In the genomic region with DNA sequence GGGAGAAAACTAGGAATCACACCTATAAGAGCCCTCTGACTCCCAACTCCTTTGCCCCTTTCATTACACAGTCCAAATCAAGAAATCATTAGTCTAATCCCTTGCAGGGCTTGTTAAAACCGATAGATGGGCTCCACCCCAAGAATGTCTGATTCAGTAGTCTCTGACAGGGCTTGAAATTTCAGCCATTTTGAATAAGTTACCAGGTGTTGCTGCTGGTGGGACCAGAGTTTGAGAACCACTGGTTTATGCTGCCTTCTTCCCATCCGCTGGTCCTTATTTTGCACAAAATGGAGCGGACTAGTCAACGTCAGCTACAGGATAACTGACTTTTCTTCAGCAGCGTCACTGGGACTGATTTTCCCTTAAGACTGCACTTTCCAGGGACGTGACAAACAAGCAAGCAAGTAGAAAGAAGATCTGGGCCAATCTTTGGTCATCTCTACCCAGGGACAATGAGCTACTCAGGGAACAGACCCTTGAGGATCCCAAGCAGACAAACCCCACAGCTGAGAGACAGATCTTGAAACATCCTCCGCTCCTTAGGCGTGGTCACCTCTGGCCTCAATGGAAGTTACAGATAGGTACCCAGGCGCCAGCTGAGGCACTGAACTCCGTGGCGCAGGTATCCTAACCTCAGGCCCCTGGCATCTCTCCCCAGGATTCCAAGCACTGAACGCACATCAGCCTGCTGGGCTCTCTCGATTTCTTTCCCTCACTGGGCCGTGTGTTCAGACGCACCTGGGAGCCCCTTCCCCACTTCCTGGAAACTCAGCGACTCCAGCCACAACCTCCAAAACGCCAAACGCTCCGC, we compare ENCODE assay signal across 8 cellular contexts. TPM values are rescaled to one million over a fixed set of nuclear protein-coding genes. Genes with fewer than 3 reads are reported as not detected.
DNase-seq lines count a peak whose midpoint lies in the region; ATAC-seq and TF ChIP-seq lines count a peak whose summit lies in the region.

No MANE protein-coding gene starts in this region.

- H3K4me1 ChIP-seq in SJCRH30, result no peaks in the 10 kb centered on the region

- TF ChIP-seq CTCF in fibroblast of mammary gland (conservative IDR thresholded peaks at IDR 0.05; ENCODE audit: control insufficient read depth, insufficient read depth, low read depth, low read length), result no peak

- no peaks in the 10 kb centered on the region for H3K27me3 ChIP-seq in SJCRH30

- no peak for DNase-seq in SJCRH30
- peak; percentile 39 for DNase-seq in fibroblast of mammary gland (ENCODE audit: low read depth)
- DNase-seq in retina, result peak; percentile 38
- no peak for DNase-seq in UCSD-AML1 (lab: John Stamatoyannopoulos, UW; ENCODE audit: unreplicated experiment)
- no peak for DNase-seq in cerebellar cortex (ENCODE audit: low spot score)

- ATAC-seq in HG02610 (IDR thresholded peaks at IDR 0.05; ENCODE audit: unreplicated experiment) (no peak), HG03095 (IDR thresholded peaks at IDR 0.05; ENCODE audit: unreplicated experiment) (no peak)

- H3K36me3 ChIP-seq in SJCRH30, result peaks cover 3% of the 10 kb centered on the region; the same call in 1 of the 2 replicates

- peak overlapping the region; percentile 97 for H3K27ac ChIP-seq in SJCRH30

- H3K9me3 ChIP-seq in SJCRH30 (replicated peaks), result no peaks in the 10 kb centered on the region

- peak overlapping the region; percentile 90 for H3K4me3 ChIP-seq in GM08714 (ENCODE audit: low read length)
- H3K4me3 ChIP-seq in SJCRH30, result peak overlapping the region; percentile 72
- peak overlapping the region; percentile 100 for H3K4me3 ChIP-seq in fibroblast of mammary gland (ENCODE audit: control insufficient read depth, low read depth, low read length)

RNA-seq across cellular contexts. Expression of gene KCTD10, which starts 0.9 kb away (rescaled TPM):
- 36.1 and 37.7 TPM in 2 replicates for total RNA-seq in SJCRH30 (2014; rRNA removed; shearing (Covaris generic))

RNA-seq across cellular contexts. Expression of gene UBE3B, which starts 1.2 kb away (rescaled TPM):
- 17.6 and 19.0 TPM in 2 replicates for total RNA-seq in SJCRH30 (2014; rRNA removed; shearing (Covaris generic))

Comparison
In these comparisons a context has a peak if more than half of its experiments do, and no peak if none do; other contexts are left out.
1. DNase-seq: peak in fibroblast of mammary gland (single experiment) and retina (single experiment); none in SJCRH30 (0 of 2), UCSD-AML1 (single experiment) and cerebellar cortex (single experiment).
2. Peak in every context shown above with its lines, with median percentiles within 50 percentile points of each other: H3K4me3 ChIP-seq.